ENCODE assay signal across 10 cellular contexts in the genomic region with DNA sequence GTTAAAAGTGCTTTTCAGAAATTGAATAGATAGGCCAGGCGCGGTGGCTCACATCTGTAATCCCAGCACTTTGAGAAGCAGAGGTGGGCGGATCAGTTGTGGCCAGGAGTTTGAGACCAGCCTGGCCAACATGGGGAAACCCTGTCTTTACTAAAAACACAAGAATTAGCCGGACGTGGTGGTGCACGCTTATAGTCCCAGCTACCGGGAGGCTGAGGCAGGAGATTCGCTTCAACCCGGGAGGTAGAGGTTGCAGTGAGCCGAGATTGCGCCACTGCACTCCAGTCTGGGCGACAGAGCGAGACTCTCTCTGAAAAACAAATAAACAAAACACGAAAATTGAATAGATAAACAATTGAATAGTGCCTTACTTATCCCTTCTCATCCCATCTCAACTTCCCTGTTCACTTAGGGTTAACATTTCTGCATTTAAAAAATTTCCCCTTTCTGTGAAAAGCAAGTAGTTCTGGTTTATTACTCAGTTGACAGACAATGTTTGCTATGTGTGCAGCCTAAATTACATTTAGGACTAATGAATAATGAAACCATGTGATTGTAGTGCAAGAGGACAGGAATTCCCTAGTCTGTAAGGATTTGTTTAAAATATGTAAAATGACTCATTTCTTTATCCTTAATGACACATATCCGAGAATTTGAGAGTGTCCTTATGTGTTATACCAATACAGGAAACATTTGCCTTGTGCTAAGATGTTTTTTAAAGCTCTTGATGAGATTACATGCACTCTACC. TPM values are rescaled to one million over a fixed set of nuclear protein-coding genes. Genes with fewer than 3 reads are reported as not detected.
DNase-seq lines count a peak whose midpoint lies in the region; ATAC-seq and TF ChIP-seq lines count a peak whose summit lies in the region.
"Had no signal": no experiment of that assay in that cellular context is flagged by ENCODE, and none has a peak within 500 bp of the region (broad histone marks: within the 10 kb centered on the region; RNA-seq: fewer than 3 reads in every experiment).

No MANE protein-coding gene starts in this region.

- no peaks in the 10 kb centered on the region for H3K27me3 Mint-ChIP-seq in activated T-helper 17 cell treated with anti-CD3 and anti-CD28 coated beads, Interleukin-2, amount 50 U/mL, for 72 hours
- H3K27me3 Mint-ChIP-seq: activated naive CD4-positive, alpha-beta T cell treated with anti-CD3 and anti-CD28 coated beads, Interleukin-2, amount 50 U/mL, for 24 hours had no signal

- intact Hi-C loops in cardiac septum (cut with DNase I): no loop called here
- intact Hi-C loops in lower leg skin (cut with DNase I; ENCODE audit: low total_unique reads): no loop called here

- no peak overlapping the region for H3K4me3 ChIP-seq in lower leg skin (ENCODE audit: low read depth, poor library complexity, severe bottlenecking)

- whole genome bisulfite sequencing in lower leg skin, 2 donors: 81 to 83% methylated on average over 15 of the region's 15 CpGs

- H3K9me3 Mint-ChIP-seq in activated T-helper 17 cell treated with anti-CD3 and anti-CD28 coated beads, Interleukin-2, amount 50 U/mL, for 72 hours: peaks cover 5% of the 10 kb centered on the region
- H3K9me3 Mint-ChIP-seq: activated naive CD4-positive, alpha-beta T cell treated with anti-CD3 and anti-CD28 coated beads, Interleukin-2, amount 50 U/mL, for 24 hours had no signal

- H3K27ac Mint-ChIP-seq in activated T-helper 17 cell treated with anti-CD3 and anti-CD28 coated beads, Interleukin-2, amount 50 U/mL, for 72 hours: peak overlapping the region; percentile 9
- H3K27ac Mint-ChIP-seq: activated naive CD4-positive, alpha-beta T cell treated with anti-CD3 and anti-CD28 coated beads, Interleukin-2, amount 50 U/mL, for 24 hours had no signal

- H3K4me3 Mint-ChIP-seq in activated T-helper 17 cell treated with anti-CD3 and anti-CD28 coated beads, Interleukin-2, amount 50 U/mL, for 72 hours: peak overlapping the region; percentile 19
- H3K4me3 Mint-ChIP-seq: activated naive CD4-positive, alpha-beta T cell treated with anti-CD3 and anti-CD28 coated beads, Interleukin-2, amount 50 U/mL, for 24 hours had no signal

- TF ChIP-seq CTCF in AG09319 (IDR thresholded peaks at IDR 0.05; ENCODE audit: low read depth, low read length): no peak
- no peak for TF ChIP-seq CTCF in lower leg skin (IDR thresholded peaks at IDR 0.05)

- DNase-seq in AG09319 (ENCODE audit: extremely low read depth, low read depth) (peak; percentile 50), HCEC 1CT (peak; percentile 99), kidney glomerular epithelial cell (lab: John Stamatoyannopoulos, UW) (peak; percentile 72), cardiac septum (ENCODE audit: low spot score) (no peak), lower leg skin (ENCODE audit: low spot score in 2 of 2) (no peak)

- ATAC-seq in activated T-helper 17 cell treated with anti-CD3 and anti-CD28 coated beads, Interleukin-2, amount 50 U/mL, for 72 hours (replicated peaks): peak; percentile 94
- ATAC-seq in HG03175 (IDR thresholded peaks at IDR 0.05; ENCODE audit: unreplicated experiment) (no peak), HG03108 (IDR thresholded peaks at IDR 0.05; ENCODE audit: unreplicated experiment) (no peak)

- peaks cover 36% of the 10 kb centered on the region for H3K4me1 Mint-ChIP-seq in activated T-helper 17 cell treated with anti-CD3 and anti-CD28 coated beads, Interleukin-2, amount 50 U/mL, for 72 hours

- TF ChIP-seq POLR2A in lower leg skin (IDR thresholded peaks at IDR 0.05): no peak

- peaks cover 7% of the 10 kb centered on the region for H3K36me3 Mint-ChIP-seq in activated T-helper 17 cell treated with anti-CD3 and anti-CD28 coated beads, Interleukin-2, amount 50 U/mL, for 72 hours (ENCODE audit: low read depth)

RNA-seq across cellular contexts. Expression of gene RNF169, which starts 6.0 kb away (rescaled TPM):
- 10 to 100 TPM; 14.6 to 15.8 TPM for total RNA-seq in activated T-helper 17 cell treated with anti-CD3 and anti-CD28 coated beads, Interleukin-2, amount 50 U/mL, for 72 hours
- 11.1 TPM for total RNA-seq in cardiac septum
- 10 to 100 TPM; 17.5 to 23.6 (median 21.6) TPM for total RNA-seq in lower leg skin

RNA-seq across cellular contexts. Expression of gene CHRDL2, which starts 23.5 kb away (rescaled TPM):
- total RNA-seq in activated T-helper 17 cell treated with anti-CD3 and anti-CD28 coated beads, Interleukin-2, amount 50 U/mL, for 72 hours: not detected
- total RNA-seq in cardiac septum: 4.9 TPM
- total RNA-seq in lower leg skin: not detected
- total RNA-seq: lung microvascular endothelial cell had no signal

Comparison
In these comparisons a context has a peak if more than half of its experiments do, and no peak if none do; other contexts are left out.
1. DNase-seq: peak in AG09319 (single experiment), HCEC 1CT (single experiment) and kidney glomerular epithelial cell (single experiment); none in cardiac septum (single experiment) and lower leg skin (0 of 2).